In genomic region chr3:130905551-130905950, GRCh38 we compare ENCODE assay signal across 9 cellular contexts. TPM values are rescaled to one million over a fixed set of nuclear protein-coding genes. Genes with fewer than 3 reads are reported as not detected.
DNase-seq lines count a peak whose midpoint lies in the region; ATAC-seq, FAIRE-seq and TF ChIP-seq lines count a peak whose summit lies in the region.
"Had no signal": no experiment of that assay in that cellular context is flagged by ENCODE, and none has a peak within 500 bp of the region (broad histone marks: within the 10 kb centered on the region; RNA-seq: fewer than 3 reads in every experiment).

No MANE protein-coding gene starts in this region.

- H3K27ac Mint-ChIP-seq in activated T-helper 1 cell treated with anti-CD3 and anti-CD28 coated beads, Interleukin-12 subunit alpha, Interleukin-12 subunit beta, Interleukin-2, Interleukin-4 antibody, amounts not matched to agents 30 ng/mL and 10 ng/mL and 1 ng/mL, durations not matched to agents 14 hours and 24 hours and 36 hours: peak overlapping the region; percentile 51

- H3K9me2 ChIP-seq in GM23248 (ENCODE audit: insufficient read depth): no peaks in the 10 kb centered on the region

- H2AFZ ChIP-seq in GM23248: no peak overlapping the region

- ATAC-seq in HG03159 (IDR thresholded peaks at IDR 0.05; ENCODE audit: unreplicated experiment) (no peak), GM18873 (IDR thresholded peaks at IDR 0.05; ENCODE audit: low FRiP score, unreplicated experiment) (no peak)
- ATAC-seq: esophagus mucosa had no signal

- in situ Hi-C loops in GM23248 (cut with MboI): no loop called here

- peak overlapping the region; percentile 22 for H3K27ac ChIP-seq in GM23248

- H3K27me3 Mint-ChIP-seq in activated T-helper 1 cell treated with anti-CD3 and anti-CD28 coated beads, Interleukin-12 subunit alpha, Interleukin-12 subunit beta, Interleukin-2, Interleukin-4 antibody, amounts not matched to agents 30 ng/mL and 10 ng/mL and 1 ng/mL, durations not matched to agents 14 hours and 24 hours and 36 hours (ENCODE audit: insufficient read depth): no peaks in the 10 kb centered on the region

- peak overlapping the region; percentile 56 for H3K4me2 ChIP-seq in GM23248 (ENCODE audit: unreplicated experiment)

- 0 out of 2 replicates have a peak, but pooled peaks cover 15% of the 10 kb centered on the region for H3F3A ChIP-seq in GM23248 (ENCODE audit: insufficient read depth)

- peaks cover 4% of the 10 kb centered on the region for H3K36me3 Mint-ChIP-seq in activated T-helper 1 cell treated with anti-CD3 and anti-CD28 coated beads, Interleukin-12 subunit alpha, Interleukin-12 subunit beta, Interleukin-2, Interleukin-4 antibody, amounts not matched to agents 30 ng/mL and 10 ng/mL and 1 ng/mL, durations not matched to agents 14 hours and 24 hours and 36 hours (ENCODE audit: low read depth)

- H3K79me2 ChIP-seq in GM23248 (ENCODE audit: insufficient read depth): peaks cover 94% of the 10 kb centered on the region

- peaks cover 29% of the 10 kb centered on the region for H3K4me1 ChIP-seq in GM23248 (ENCODE audit: insufficient read depth)

- FAIRE-seq in D721Med (lab: Jason Lieb, UNC): peak; percentile 11

- no peak overlapping the region for H3K4me3 Mint-ChIP-seq in activated T-helper 1 cell treated with anti-CD3 and anti-CD28 coated beads, Interleukin-12 subunit alpha, Interleukin-12 subunit beta, Interleukin-2, Interleukin-4 antibody, amounts not matched to agents 30 ng/mL and 10 ng/mL and 1 ng/mL, durations not matched to agents 14 hours and 24 hours and 36 hours

- H3K36me3 ChIP-seq in GM23248 (ENCODE audit: low read depth): no peaks in the 10 kb centered on the region

- no peak for TF ChIP-seq CTCF in D721Med (IDR thresholded peaks at IDR 0.05; ENCODE audit: insufficient read depth, missing control alignments)

- H3K27me3 ChIP-seq in GM23248 (replicated peaks; ENCODE audit: insufficient read depth): no peaks in the 10 kb centered on the region

- intact Hi-C loops in activated T-helper 1 cell treated with anti-CD3 and anti-CD28 coated beads, Interleukin-12 subunit alpha, Interleukin-12 subunit beta, Interleukin-2, Interleukin-4 antibody, amounts not matched to agents 30 ng/mL and 10 ng/mL and 1 ng/mL, durations not matched to agents 14 hours and 24 hours and 36 hours (cut with micrococcal nuclease): loop anchor here (5.0 kb wide), 1 partner anchor 477 kb away; the partner anchor contains the start of gene NUDT16

- H3K9me3 Mint-ChIP-seq in activated T-helper 1 cell treated with anti-CD3 and anti-CD28 coated beads, Interleukin-12 subunit alpha, Interleukin-12 subunit beta, Interleukin-2, Interleukin-4 antibody, amounts not matched to agents 30 ng/mL and 10 ng/mL and 1 ng/mL, durations not matched to agents 14 hours and 24 hours and 36 hours: no peaks in the 10 kb centered on the region

- 0 to 7% methylated on average over 1 of the region's 1 CpG for WGBS in GM23248 (ENCODE audit: low coverage in 1 of 2, low lambda C conversion rate in 2 of 2, missing lambda C conversion rate in 2 of 2), 2 experiments

- no peak overlapping the region for H3K4me3 ChIP-seq in GM23248

- DNase-seq in D721Med (ENCODE audit: insufficient read length, low spot score) (no peak), GM23248 (peak; percentile 22), left kidney (ENCODE audit: low read depth, low spot score) (peak; percentile 16), superior temporal gyrus (ENCODE audit: extremely low spot score) (no peak), GF-D8 (lab: John Stamatoyannopoulos, UW) (no peak)
- DNase-seq in activated T-helper 1 cell treated with anti-CD3 and anti-CD28 coated beads, Interleukin-12 subunit alpha, Interleukin-12 subunit beta, Interleukin-2, Interleukin-4 antibody, amounts not matched to agents 30 ng/mL and 10 ng/mL and 1 ng/mL, durations not matched to agents 14 hours and 24 hours and 36 hours (ENCODE audit: low spot score): no peak

- peaks cover 65% of the 10 kb centered on the region for H3K4me1 Mint-ChIP-seq in activated T-helper 1 cell treated with anti-CD3 and anti-CD28 coated beads, Interleukin-12 subunit alpha, Interleukin-12 subunit beta, Interleukin-2, Interleukin-4 antibody, amounts not matched to agents 30 ng/mL and 10 ng/mL and 1 ng/mL, durations not matched to agents 14 hours and 24 hours and 36 hours (ENCODE audit: low read depth)

- H3K9me3 ChIP-seq in GM23248 (ENCODE audit: low read depth): no peaks in the 10 kb centered on the region

- H4K20me1 ChIP-seq in GM23248 (ENCODE audit: insufficient read depth): peaks cover 9% of the 10 kb centered on the region; the same call in 1 of the 2 replicates

- no peak overlapping the region for H3K9ac ChIP-seq in GM23248

RNA-seq across cellular contexts. Expression of gene ATP2C1, which starts 11.7 kb away (rescaled TPM):
- total RNA-seq in GM23248 (2014; rRNA removed; shearing (Covaris generic)): 68.5 and 73.6 TPM in 2 replicates
- 65.8 and 74.7 TPM in 2 replicates for polyA plus RNA-seq in GM23248 (2016; fragmentation: Nextera tagmentation; extraction: Ambion mirVana)
- 66.1 and 70.0 TPM in 2 replicates for total RNA-seq in activated T-helper 1 cell treated with anti-CD3 and anti-CD28 coated beads, Interleukin-12 subunit alpha, Interleukin-12 subunit beta, Interleukin-2, Interleukin-4 antibody, amounts not matched to agents 30 ng/mL and 10 ng/mL and 1 ng/mL, durations not matched to agents 14 hours and 24 hours and 36 hours

Comparison
In these comparisons a context has a peak if more than half of its experiments do, and no peak if none do; other contexts are left out.
1. DNase-seq: peak in GM23248 (single experiment) and left kidney (single experiment); none in D721Med (single experiment), activated T-helper 1 cell treated with anti-CD3 and anti-CD28 coated beads, Interleukin-12 subunit alpha, Interleukin-12 subunit beta, Interleukin-2, Interleukin-4 antibody, amounts not matched to agents 30 ng/mL and 10 ng/mL and 1 ng/mL, durations not matched to agents 14 hours and 24 hours and 36 hours (single experiment), superior temporal gyrus (single experiment) and GF-D8 (single experiment).